ENCODE assay signal across 27 cellular contexts in the genomic region with DNA sequence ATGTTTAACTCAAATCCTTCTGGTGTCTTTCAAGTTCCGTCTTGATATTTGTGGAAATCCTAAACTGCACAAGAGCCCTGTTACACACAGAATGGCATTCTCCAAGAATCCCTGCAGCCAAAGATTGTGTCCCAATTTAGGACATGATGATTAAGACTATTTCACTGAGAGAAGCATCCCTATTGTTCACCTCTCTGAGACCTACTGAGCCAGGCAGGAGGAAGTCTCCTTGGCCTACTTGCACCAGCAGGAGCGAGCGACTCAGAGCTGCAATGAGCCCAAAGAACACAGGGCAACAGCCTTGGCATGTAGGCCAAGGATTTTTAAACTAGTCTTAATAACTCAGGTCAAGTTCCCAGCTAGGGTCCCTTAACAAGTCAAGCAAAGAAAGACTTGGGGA.
"Had no signal": no experiment of that assay in that cellular context is flagged by ENCODE, and none has a peak within 500 bp of the region (broad histone marks: within the 10 kb centered on the region; RNA-seq: fewer than 3 reads in every experiment).

No MANE protein-coding gene starts in this region.

- H3K27me3 Mint-ChIP-seq: activated naive CD4-positive, alpha-beta T cell treated with anti-CD3 and anti-CD28 coated beads, Interleukin-2, amount 50 U/mL, for 24 hours; activated T-cell treated with anti-CD3 and anti-CD28 coated beads, Interleukin-2, amount 50 U/mL, for 24 hours had no signal

- H3K27ac Mint-ChIP-seq: activated CD8-positive, alpha-beta memory T cell treated with anti-CD3 and anti-CD28 coated beads, Interleukin-2, amount 10 ng/mL, durations not matched to agents 7 days and 5 days; activated T-cell treated with anti-CD3 and anti-CD28 coated beads, Interleukin-2, amount 50 U/mL, for 24 hours; activated T-helper 1 cell treated with anti-CD3 and anti-CD28 coated beads, Interleukin-12 subunit alpha, Interleukin-12 subunit beta, Interleukin-2, Interleukin-4 antibody, amounts not matched to agents 30 ng/mL and 10 ng/mL and 1 ng/mL, durations not matched to agents 14 hours and 24 hours and 36 hours had no signal

- ATAC-seq: activated CD8-positive, alpha-beta memory T cell treated with anti-CD3 and anti-CD28 coated beads, Interleukin-2, amount 10 ng/mL, durations not matched to agents 7 days and 5 days had no signal

- H3K27ac ChIP-seq: breast epithelium, Peyer's patch, RWPE1, SJCRH30 had no signal

- DNase-seq: activated CD4-positive, alpha-beta T cell treated with anti-CD3 and anti-CD28 coated beads for 48 hours; activated CD4-positive, alpha-beta T cell treated with anti-CD3 and anti-CD28 coated beads, Interleukin-2, amount 50 U/mL, for 48 hours; activated CD4-positive, CD25-positive, alpha-beta regulatory T cell treated with anti-CD3 and anti-CD28 coated beads, Interleukin-2, amount 50 U/mL, for 72 hours; activated CD8-positive, alpha-beta memory T cell treated with anti-CD3 and anti-CD28 coated beads, Interleukin-2, amount 10 ng/mL, durations not matched to agents 7 days and 5 days; activated effector memory CD4-positive, alpha-beta T cell treated with Interleukin-2 at 50 U/mL for 16 hours; activated naive CD4-positive, alpha-beta T cell; activated T-cell treated with anti-CD3 and anti-CD28 coated beads, Interleukin-2, amount 50 U/mL, for 24 hours; aorta; central memory CD4-positive, alpha-beta T cell; KG1; NCI-H1092 treated with DMSO at 0.1 percent for 48 hours; NCI-H1436; NCI-H1694 treated with DMSO at 0.1 percent for 48 hours; NCI-H2081; NCI-H510A treated with DMSO at 0.1 percent for 48 hours; NCI-H69; NK-92 treated with Interleukin-12 subunit alpha and Interleukin-12 subunit beta, amount 100 ng/mL, for 24 hours; OCI-M1; Peyer's patch; Right ventricle myocardium superior; SJCRH30; SK-N-SH; T-helper 1 cell had no signal

- H3K4me3 Mint-ChIP-seq: activated CD8-positive, alpha-beta memory T cell treated with anti-CD3 and anti-CD28 coated beads, Interleukin-2, amount 10 ng/mL, durations not matched to agents 7 days and 5 days; activated naive CD4-positive, alpha-beta T cell treated with anti-CD3 and anti-CD28 coated beads, Interleukin-2, amount 50 U/mL, for 24 hours; activated T-cell treated with anti-CD3 and anti-CD28 coated beads, Interleukin-2, amount 50 U/mL, for 24 hours; activated T-helper 1 cell treated with anti-CD3 and anti-CD28 coated beads, Interleukin-12 subunit alpha, Interleukin-12 subunit beta, Interleukin-2, Interleukin-4 antibody, amounts not matched to agents 30 ng/mL and 10 ng/mL and 1 ng/mL, durations not matched to agents 14 hours and 24 hours and 36 hours had no signal

- H3K4me1 ChIP-seq: breast epithelium, Peyer's patch had no signal

- H3K27me3 ChIP-seq: breast epithelium, Peyer's patch, SJCRH30 had no signal

- H3K9ac ChIP-seq: SK-N-SH had no signal

- H3K36me3 ChIP-seq: breast epithelium, Peyer's patch, SJCRH30 had no signal

- H3K4me2 ChIP-seq: SK-N-SH had no signal

- H3K4me3 ChIP-seq: breast epithelium, Peyer's patch, SJCRH30 had no signal

- H3K9me3 ChIP-seq: Peyer's patch, SK-N-SH had no signal

- H3K4me1 Mint-ChIP-seq: activated CD8-positive, alpha-beta memory T cell treated with anti-CD3 and anti-CD28 coated beads, Interleukin-2, amount 10 ng/mL, durations not matched to agents 7 days and 5 days; activated naive CD4-positive, alpha-beta T cell treated with anti-CD3 and anti-CD28 coated beads, Interleukin-2, amount 50 U/mL, for 24 hours had no signal

- H3K36me3 Mint-ChIP-seq: activated CD8-positive, alpha-beta memory T cell treated with anti-CD3 and anti-CD28 coated beads, Interleukin-2, amount 10 ng/mL, durations not matched to agents 7 days and 5 days; activated naive CD4-positive, alpha-beta T cell treated with anti-CD3 and anti-CD28 coated beads, Interleukin-2, amount 50 U/mL, for 24 hours had no signal
